8 cellular contexts compared by ENCODE assay signal in genomic region chr16:20763461-20764232, GRCh38. TPM values are rescaled to one million over a fixed set of nuclear protein-coding genes. Genes with fewer than 3 reads are reported as not detected.
DNase-seq lines count a peak whose midpoint lies in the region; ATAC-seq and TF ChIP-seq lines count a peak whose summit lies in the region.

Gene ACSM3 (plus strand): TSS chr16:20764014. CDS start chr16:20770035, 6,021 bp downstream.

- H3K27me3 Mint-ChIP-seq in Calu3 (ENCODE audit: unreplicated experiment) (no peaks in the 10 kb centered on the region), brain (peaks cover 12% of the 10 kb centered on the region)
- H3K27me3 Mint-ChIP-seq in T-helper 2 cell treated with Interferon-gamma antibody and Interleukin-4, amounts not matched to agents 5 μg/mL and 100 μg/mL, for 36 hours (ENCODE audit: low read depth), result no peaks in the 10 kb centered on the region

- H3K27ac ChIP-seq in iPS-20b (ENCODE audit: low read length), result no peak within 1 kb of the TSS

- peak; percentile 89 for DNase-seq in Calu3
- peak; percentile 84 for DNase-seq in HPDE6-E6E7 (ENCODE audit: extremely low spot score)
- DNase-seq in T-helper 2 cell treated with Interferon-gamma antibody and Interleukin-4, amounts not matched to agents 5 μg/mL and 100 μg/mL, for 36 hours (ENCODE audit: low spot score), result peak; percentile 63
- DNase-seq in stimulated activated CD4-positive, alpha-beta T cell treated with anti-CD3 and anti-CD28 coated beads, Interleukin-15, amount 100 ng/mL, for 48 hours (ENCODE audit: low read depth in 2 of 2), result peak; percentile 37 to 58
- DNase-seq in cerebellum (ENCODE audit: low spot score), result no peak

- TF ChIP-seq CTCF in Calu3 (IDR thresholded peaks at IDR 0.05; ENCODE audit: unreplicated experiment) (no peak), brain (conservative IDR thresholded peaks at IDR 0.05) (no peak)

- intact Hi-C loops in Calu3 (cut with micrococcal nuclease; ENCODE audit: unreplicated experiment), result no loop called here

- H3K36me3 Mint-ChIP-seq in Calu3 (ENCODE audit: insufficient read depth, unreplicated experiment), result peaks cover 12% of the 10 kb centered on the region
- H3K36me3 Mint-ChIP-seq in T-helper 2 cell treated with Interferon-gamma antibody and Interleukin-4, amounts not matched to agents 5 μg/mL and 100 μg/mL, for 36 hours (ENCODE audit: low read depth), result peaks cover 9% of the 10 kb centered on the region
- H3K36me3 Mint-ChIP-seq in brain, result no peaks in the 10 kb centered on the region

- H3K4me3 Mint-ChIP-seq in Calu3 (ENCODE audit: low read depth, unreplicated experiment) (peak within 1 kb of the TSS; percentile 66), brain (peak within 1 kb of the TSS; percentile 41 to 84 (median 82))
- H3K4me3 Mint-ChIP-seq in T-helper 2 cell treated with Interferon-gamma antibody and Interleukin-4, amounts not matched to agents 5 μg/mL and 100 μg/mL, for 36 hours, result peak within 1 kb of the TSS; percentile 91

- H3K4me1 ChIP-seq in iPS-20b (ENCODE audit: insufficient read depth, low read length), result no peaks in the 10 kb centered on the region

- H3K27ac Mint-ChIP-seq in Calu3 (ENCODE audit: unreplicated experiment) (peak within 1 kb of the TSS; percentile 82), brain (peak within 1 kb of the TSS in 3 of 5 experiments; percentile 23 to 78 (median 76))
- H3K27ac Mint-ChIP-seq in T-helper 2 cell treated with Interferon-gamma antibody and Interleukin-4, amounts not matched to agents 5 μg/mL and 100 μg/mL, for 36 hours, result peak within 1 kb of the TSS; percentile 93

- H3K27me3 ChIP-seq in iPS-20b (ENCODE audit: insufficient read depth, low read length), result no peaks in the 10 kb centered on the region

- H3K9me3 Mint-ChIP-seq in Calu3 (ENCODE audit: low read depth, unreplicated experiment), result no peaks in the 10 kb centered on the region
- H3K9me3 Mint-ChIP-seq in T-helper 2 cell treated with Interferon-gamma antibody and Interleukin-4, amounts not matched to agents 5 μg/mL and 100 μg/mL, for 36 hours, result peaks cover 11% of the 10 kb centered on the region
- H3K9me3 Mint-ChIP-seq in brain, result peaks cover 0 to 5% (median 4%) of the 10 kb centered on the region in 5 experiments

- H3K36me3 ChIP-seq in iPS-20b (ENCODE audit: insufficient read depth, low read depth, low read length), result no peaks in the 10 kb centered on the region

- peak within 1 kb of the TSS; percentile 38; the same call in 1 of the 2 replicates for H3K9ac ChIP-seq in iPS-20b (ENCODE audit: low read depth, low read length)

- ATAC-seq in GM21367 (IDR thresholded peaks at IDR 0.05; ENCODE audit: unreplicated experiment), result peak; percentile 97

- peak within 1 kb of the TSS; percentile 71 for H3K4me3 ChIP-seq in iPS-20b (ENCODE audit: low read length)

- no TSS peak for BruUV-seq in Calu3 (replicated peaks; lab: Mats Ljungman, UMichigan)

- 0 out of 2 replicates have a peak, but pooled peaks cover 3% of the 10 kb centered on the region for H3K9me3 ChIP-seq in iPS-20b (ENCODE audit: insufficient read depth, low read depth, low read length)

- peaks cover 31% of the 10 kb centered on the region for H3K4me1 Mint-ChIP-seq in Calu3 (ENCODE audit: low read depth, unreplicated experiment)
- peaks cover 16% of the 10 kb centered on the region for H3K4me1 Mint-ChIP-seq in T-helper 2 cell treated with Interferon-gamma antibody and Interleukin-4, amounts not matched to agents 5 μg/mL and 100 μg/mL, for 36 hours (ENCODE audit: low read depth)
- peaks cover 4% of the 10 kb centered on the region for H3K4me1 Mint-ChIP-seq in brain

- CTCF ChIA-PET in Calu3 (lab: Charles Lee), result interaction anchor here (0.6 to 2.5 kb wide), 3 partner anchors 11 to 22 kb away, joined by 3 to 15 read pairs (median 4); partner anchors contain the start of gene THUMPD1

RNA-seq across cellular contexts. Expression of gene ACSM3, which starts in this region (rescaled TPM):
- 49.5 and 65.0 TPM in 2 replicates for total RNA-seq in Calu3 (2022)
- polyA plus RNA-seq in brain (ENCODE audit: insufficient read depth, low read depth, low replicate concordance), result not detected
- 0.73 TPM for total RNA-seq in cerebellum

Comparison
In these comparisons a context has a peak if more than half of its experiments do, and no peak if none do; other contexts are left out.
1. RNA of gene ACSM3 (total RNA-seq): 49.5 to 65.0 TPM in Calu3; 0.73 TPM in cerebellum (single experiment); every median in the first group is over 10 times any median in the second.
2. Peak in every context shown above with its lines, with median percentiles within 50 percentile points of each other: H3K27ac Mint-ChIP-seq and H3K4me3 Mint-ChIP-seq.